In genomic region chr20:62364911-62365736, GRCh38 we compare ENCODE assay signal across 11 cellular contexts. TPM values are rescaled to one million over a fixed set of nuclear protein-coding genes. Genes with fewer than 3 reads are reported as not detected.
DNase-seq lines count a peak whose midpoint lies in the region; ATAC-seq and TF ChIP-seq lines count a peak whose summit lies in the region.
"Had no signal": no experiment of that assay in that cellular context is flagged by ENCODE, and none has a peak within 500 bp of the region (broad histone marks: within the 10 kb centered on the region; RNA-seq: fewer than 3 reads in every experiment).

No MANE protein-coding gene starts in this region.

- no peaks in the 10 kb centered on the region for H3K4me1 Mint-ChIP-seq in activated T-helper 1 cell treated with anti-CD3 and anti-CD28 coated beads, Interleukin-12 subunit alpha, Interleukin-12 subunit beta, Interleukin-2, Interleukin-4 antibody, amounts not matched to agents 30 ng/mL and 10 ng/mL and 1 ng/mL, durations not matched to agents 14 hours and 24 hours and 36 hours (ENCODE audit: low read depth)

- no peak for TF ChIP-seq CTCF in lung (IDR thresholded peaks at IDR 0.05; ENCODE audit: control extremely low read depth, extremely low read depth)

- no peak for ATAC-seq in lung (ENCODE audit: insufficient read depth, low FRiP score)
- ATAC-seq in GM21737 (IDR thresholded peaks at IDR 0.05; ENCODE audit: unreplicated experiment) = no peak
- no peak for ATAC-seq in HG03469 (IDR thresholded peaks at IDR 0.05; ENCODE audit: unreplicated experiment)

- no peak overlapping the region for H3K4me3 Mint-ChIP-seq in activated T-helper 1 cell treated with anti-CD3 and anti-CD28 coated beads, Interleukin-12 subunit alpha, Interleukin-12 subunit beta, Interleukin-2, Interleukin-4 antibody, amounts not matched to agents 30 ng/mL and 10 ng/mL and 1 ng/mL, durations not matched to agents 14 hours and 24 hours and 36 hours

- H3K27me3 ChIP-seq in lung (ENCODE audit: control insufficient read depth, insufficient read depth) (no peaks in the 10 kb centered on the region), thymus (ENCODE audit: control insufficient read depth, insufficient read depth) (peaks cover 51% of the 10 kb centered on the region)

- no peaks in the 10 kb centered on the region for H3K9me3 Mint-ChIP-seq in activated T-helper 1 cell treated with anti-CD3 and anti-CD28 coated beads, Interleukin-12 subunit alpha, Interleukin-12 subunit beta, Interleukin-2, Interleukin-4 antibody, amounts not matched to agents 30 ng/mL and 10 ng/mL and 1 ng/mL, durations not matched to agents 14 hours and 24 hours and 36 hours

- H3K4me1 ChIP-seq in lung (ENCODE audit: control insufficient read depth in 2 of 2, insufficient read depth in 2 of 2, low read length in 2 of 2) = peaks cover 8 to 51% of the 10 kb centered on the region in 2 donors
- no peaks in the 10 kb centered on the region for H3K4me1 ChIP-seq in thymus (ENCODE audit: control insufficient read depth, insufficient read depth, low read length)

- H3K36me3 Mint-ChIP-seq in activated T-helper 1 cell treated with anti-CD3 and anti-CD28 coated beads, Interleukin-12 subunit alpha, Interleukin-12 subunit beta, Interleukin-2, Interleukin-4 antibody, amounts not matched to agents 30 ng/mL and 10 ng/mL and 1 ng/mL, durations not matched to agents 14 hours and 24 hours and 36 hours (ENCODE audit: low read depth) = no peaks in the 10 kb centered on the region

- H3K9me3 ChIP-seq in lung (ENCODE audit: control insufficient read depth in 2 of 2, insufficient read depth in 1 of 2, low read length in 1 of 2) (no peaks in the 10 kb centered on the region), thymus (ENCODE audit: control insufficient read depth) (no peaks in the 10 kb centered on the region)
- H3K9me3 ChIP-seq: SJSA1 had no signal

- H3K27ac ChIP-seq in lung (ENCODE audit: low read depth in 1 of 2, low read length in 1 of 2) (peak overlapping the region; percentile 91 to 96), thymus (ENCODE audit: low read depth) (peak overlapping the region; percentile 56)
- H3K27ac ChIP-seq: HL-60, SJSA1 had no signal

- 52 to 75% methylated on average over 27 of the region's 27 CpGs for WGBS in lung, 2 donors
- WGBS in thymus = 88% methylated on average over 27 of the region's 27 CpGs

- H3K4me3 ChIP-seq in lung (peak overlapping the region; percentile 17), thymus (ENCODE audit: low read length) (no peak overlapping the region)

- DNase-seq in NCI-H226 = peak; percentile 63
- peak; percentile 59 for DNase-seq in dermis blood vessel endothelial cell
- DNase-seq in lung (ENCODE audit: low spot score) = peak; percentile 70
- DNase-seq in activated T-helper 1 cell treated with anti-CD3 and anti-CD28 coated beads, Interleukin-12 subunit alpha, Interleukin-12 subunit beta, Interleukin-2, Interleukin-4 antibody, amounts not matched to agents 30 ng/mL and 10 ng/mL and 1 ng/mL, durations not matched to agents 14 hours and 24 hours and 36 hours (ENCODE audit: low spot score) = no peak
- no peak for DNase-seq in HCEC 1CT
- DNase-seq: stimulated activated CD4-positive, alpha-beta T cell treated with anti-CD3 and anti-CD28 coated beads, Interleukin-4, amount 100 ng/mL, for 4 hours had no signal

- no peak overlapping the region for H3K27ac Mint-ChIP-seq in activated T-helper 1 cell treated with anti-CD3 and anti-CD28 coated beads, Interleukin-12 subunit alpha, Interleukin-12 subunit beta, Interleukin-2, Interleukin-4 antibody, amounts not matched to agents 30 ng/mL and 10 ng/mL and 1 ng/mL, durations not matched to agents 14 hours and 24 hours and 36 hours

- peaks cover 0 to 4% of the 10 kb centered on the region in 2 donors for H3K36me3 ChIP-seq in lung (ENCODE audit: control insufficient read depth in 2 of 2, insufficient read depth in 2 of 2, low read length in 2 of 2)
- H3K36me3 ChIP-seq in thymus (ENCODE audit: control insufficient read depth, insufficient read depth) = no peaks in the 10 kb centered on the region
- H3K36me3 ChIP-seq: SJSA1 had no signal

- intact Hi-C loops in activated T-helper 1 cell treated with anti-CD3 and anti-CD28 coated beads, Interleukin-12 subunit alpha, Interleukin-12 subunit beta, Interleukin-2, Interleukin-4 antibody, amounts not matched to agents 30 ng/mL and 10 ng/mL and 1 ng/mL, durations not matched to agents 14 hours and 24 hours and 36 hours (cut with micrococcal nuclease) = loop anchor here (5.0 kb wide), 1 partner anchor 63 kb away; the partner anchor contains the start of gene ADRM1

- peaks cover 26% of the 10 kb centered on the region for H3K27me3 Mint-ChIP-seq in activated T-helper 1 cell treated with anti-CD3 and anti-CD28 coated beads, Interleukin-12 subunit alpha, Interleukin-12 subunit beta, Interleukin-2, Interleukin-4 antibody, amounts not matched to agents 30 ng/mL and 10 ng/mL and 1 ng/mL, durations not matched to agents 14 hours and 24 hours and 36 hours (ENCODE audit: insufficient read depth)

RNA-seq across cellular contexts. Expression of gene LAMA5, which starts 2.0 kb away (rescaled TPM):
- total RNA-seq in dermis blood vessel endothelial cell = 55.8 and 127 TPM in 2 replicates
- total RNA-seq in lung = 100 to 1,000 TPM; 209 to 315 TPM
- 100 to 1,000 TPM; 116 to 279 TPM for polyA plus RNA-seq in lung
- 155 TPM for polyA plus RNA-seq in thymus
- 0.83 and 1.2 TPM in 2 replicates for total RNA-seq in activated T-helper 1 cell treated with anti-CD3 and anti-CD28 coated beads, Interleukin-12 subunit alpha, Interleukin-12 subunit beta, Interleukin-2, Interleukin-4 antibody, amounts not matched to agents 30 ng/mL and 10 ng/mL and 1 ng/mL, durations not matched to agents 14 hours and 24 hours and 36 hours

RNA-seq across cellular contexts. Expression of gene RPS21, which starts 21.8 kb away (rescaled TPM):
- total RNA-seq in dermis blood vessel endothelial cell = 226 and 1,095 TPM in 2 replicates
- total RNA-seq in lung = 1,000 to 10,000 TPM in 1 of 2 donors, 100 to 1,000 TPM in 1; 222 to 1,251 TPM
- polyA plus RNA-seq in lung = 1,000 to 10,000 TPM; 4,051 to 4,827 TPM
- polyA plus RNA-seq in thymus = 6,072 TPM
- total RNA-seq in activated T-helper 1 cell treated with anti-CD3 and anti-CD28 coated beads, Interleukin-12 subunit alpha, Interleukin-12 subunit beta, Interleukin-2, Interleukin-4 antibody, amounts not matched to agents 30 ng/mL and 10 ng/mL and 1 ng/mL, durations not matched to agents 14 hours and 24 hours and 36 hours = 1,907 and 1,920 TPM in 2 replicates

RNA-seq across cellular contexts. Expression of gene CABLES2, which starts 42.0 kb away (rescaled TPM):
- total RNA-seq in dermis blood vessel endothelial cell (0.85 and 1.9 TPM in 2 replicates), lung (1 to 10 TPM; 3.5 to 4.4 TPM)
- polyA plus RNA-seq in lung (1 to 10 TPM; 1.9 to 3.7 TPM), thymus (3.5 TPM)
- 12.9 and 15.7 TPM in 2 replicates for total RNA-seq in activated T-helper 1 cell treated with anti-CD3 and anti-CD28 coated beads, Interleukin-12 subunit alpha, Interleukin-12 subunit beta, Interleukin-2, Interleukin-4 antibody, amounts not matched to agents 30 ng/mL and 10 ng/mL and 1 ng/mL, durations not matched to agents 14 hours and 24 hours and 36 hours

Comparison
In these comparisons a context has a peak if more than half of its experiments do, and no peak if none do; other contexts are left out.
1. DNase-seq: peak in NCI-H226 (single experiment), dermis blood vessel endothelial cell (single experiment) and lung (single experiment); none in activated T-helper 1 cell treated with anti-CD3 and anti-CD28 coated beads, Interleukin-12 subunit alpha, Interleukin-12 subunit beta, Interleukin-2, Interleukin-4 antibody, amounts not matched to agents 30 ng/mL and 10 ng/mL and 1 ng/mL, durations not matched to agents 14 hours and 24 hours and 36 hours (single experiment) and HCEC 1CT (single experiment).
2. RNA of gene LAMA5, which starts 2.0 kb away (total RNA-seq): 209 to 315 TPM in lung and 55.8 to 127 TPM in dermis blood vessel endothelial cell; 0.83 to 1.2 TPM in activated T-helper 1 cell treated with anti-CD3 and anti-CD28 coated beads, Interleukin-12 subunit alpha, Interleukin-12 subunit beta, Interleukin-2, Interleukin-4 antibody, amounts not matched to agents 30 ng/mL and 10 ng/mL and 1 ng/mL, durations not matched to agents 14 hours and 24 hours and 36 hours; every median in the first group is over 10 times any median in the second.